Comparison of ENCODE assay signal across 7 cellular contexts in genomic region chr21:46076724-46077123, GRCh38. TPM values are rescaled to one million over a fixed set of nuclear protein-coding genes. Genes with fewer than 3 reads are reported as not detected.
DNase-seq lines count a peak whose midpoint lies in the region; ATAC-seq, FAIRE-seq and TF ChIP-seq lines count a peak whose summit lies in the region.
"Not testable (repeated sequence)": the region's sequence is repeated elsewhere in the genome, so short reads cannot be mapped to it uniquely, and the experiment has no call there.

No MANE protein-coding gene starts in this region.

- not testable (repeated sequence) for H3K36me3 Mint-ChIP-seq in activated CD4-positive, alpha-beta memory T cell treated with anti-CD3 and anti-CD28 coated beads for 36 hours; neural crest cell (ENCODE audit: low read depth)

- not testable (repeated sequence) for TF ChIP-seq POLR2A in K562 (conservative IDR thresholded peaks at IDR 0.05)

- not testable (repeated sequence) for H3K9ac ChIP-seq in K562 (ENCODE audit: insufficient read depth in 1 of 2, low read depth in 2 of 2, low read length in 2 of 2)

- not testable (repeated sequence) for H3K9me1 ChIP-seq in K562 (ENCODE audit: control insufficient read depth, insufficient read depth, low read length)

- TF ChIP-seq CTCF in HEK293 (tag by site-specific recombination; IDR thresholded peaks at IDR 0.05); WERI-Rb-1 (IDR thresholded peaks at IDR 0.05; ENCODE audit: low read depth, low read length); K562 (IDR thresholded peaks at IDR 0.05 in 2 of 3, conservative IDR thresholded peaks at IDR 0.05 in 1 of 3; ENCODE audit: insufficient read depth in 2 of 3, low read depth in 1 of 3, low read length in 3 of 3); neural crest cell (conservative IDR thresholded peaks at IDR 0.05); upper lobe of right lung (IDR thresholded peaks at IDR 0.05): not testable (repeated sequence)

- not testable (repeated sequence) for ATAC-seq in K562, left lobe of liver, upper lobe of right lung

- H3K27ac Mint-ChIP-seq in activated CD4-positive, alpha-beta memory T cell treated with anti-CD3 and anti-CD28 coated beads for 36 hours: not testable (repeated sequence)
- H3K27ac Mint-ChIP-seq in neural crest cell (ENCODE audit: unreplicated experiment): peak overlapping the region; percentile 78

- H3K4me1 Mint-ChIP-seq in activated CD4-positive, alpha-beta memory T cell treated with anti-CD3 and anti-CD28 coated beads for 36 hours (ENCODE audit: low read depth); neural crest cell: not testable (repeated sequence)

- WGBS in K562 (ENCODE audit: insufficient coverage, low coverage, missing lambda C conversion rate): under 1% methylated on average over 8 of the region's 8 CpGs

- H3K4me1 ChIP-seq in HEK293 (ENCODE audit: control insufficient read depth, insufficient read depth, low read length); upper lobe of right lung: not testable (repeated sequence)
- peaks cover 0 to 15% of the 10 kb centered on the region in 2 experiments; a peak in 1 of 5 replicates for H3K4me1 ChIP-seq in K562 (replicated peaks in 1 of 2; ENCODE audit: control insufficient read depth in 2 of 2, insufficient read depth in 2 of 2, low read length in 2 of 2)

- H3K27me3 Mint-ChIP-seq in activated CD4-positive, alpha-beta memory T cell treated with anti-CD3 and anti-CD28 coated beads for 36 hours; neural crest cell (ENCODE audit: low read depth): not testable (repeated sequence)

- FAIRE-seq in K562 (lab: Jason Lieb, UNC): not testable (repeated sequence)

- peak; percentile 1 for DNase-seq in WERI-Rb-1
- DNase-seq in activated CD4-positive, alpha-beta memory T cell treated with anti-CD3 and anti-CD28 coated beads for 36 hours: peak; percentile 2
- not testable (repeated sequence) for DNase-seq in K562 (ENCODE audit: extremely low read depth in 1 of 4, low spot score in 3 of 4); neural crest cell (ENCODE audit: low read depth, low spot score)
- peak; percentile 12 for DNase-seq in left lobe of liver (ENCODE audit: low spot score)
- peak; percentile 21 for DNase-seq in upper lobe of right lung

- in situ Hi-C loops in K562 (cut with MboI): not testable (repeated sequence)

- TF ChIP-seq RAD21 in K562 (CRISPR knock-in tag; conservative IDR thresholded peaks at IDR 0.05 in 1 of 2, IDR thresholded peaks at IDR 0.05 in 1 of 2): not testable (repeated sequence)

- not testable (repeated sequence) for H3K27me3 ChIP-seq in WERI-Rb-1 (ENCODE audit: insufficient read depth, low read depth, severe bottlenecking); upper lobe of right lung
- peaks cover 35 to 53% of the 10 kb centered on the region in 2 experiments; a peak in 4 of 5 replicates for H3K27me3 ChIP-seq in K562 (ENCODE audit: control insufficient read depth in 2 of 2, insufficient read depth in 2 of 2, low read length in 2 of 2)

- not testable (repeated sequence) for H3K9me3 Mint-ChIP-seq in activated CD4-positive, alpha-beta memory T cell treated with anti-CD3 and anti-CD28 coated beads for 36 hours; neural crest cell

- H3K9me3 ChIP-seq in HEK293 (ENCODE audit: control insufficient read depth, insufficient read depth, low read depth, low read length); WERI-Rb-1 (ENCODE audit: severe bottlenecking); K562 (replicated peaks; ENCODE audit: control insufficient read depth, insufficient read depth, low read depth, low read length); upper lobe of right lung: not testable (repeated sequence)

- not testable (repeated sequence) for H3K27ac ChIP-seq in HEK293 (ENCODE audit: extremely low read depth, low read depth, low read length); WERI-Rb-1; K562 (ENCODE audit: extremely low read depth, low read depth, low read length); upper lobe of right lung

- not testable (repeated sequence) for H3K4me3 ChIP-seq in HEK293 (ENCODE audit: low read depth, low read length); WERI-Rb-1 (ENCODE audit: low read depth, low read length); K562; upper lobe of right lung

- not testable (repeated sequence) for H3K36me3 ChIP-seq in HEK293 (ENCODE audit: control insufficient read depth in 2 of 2, insufficient read depth in 1 of 2, low read length in 2 of 2); WERI-Rb-1; K562 (ENCODE audit: control insufficient read depth, insufficient read depth, low read length); upper lobe of right lung

- H4K20me1 ChIP-seq in K562 (replicated peaks; ENCODE audit: control insufficient read depth, insufficient read depth, low read length): not testable (repeated sequence)

- not testable (repeated sequence) for H3K79me2 ChIP-seq in K562 (ENCODE audit: control insufficient read depth, insufficient read depth, low read length)

- intact Hi-C loops in activated CD4-positive, alpha-beta memory T cell treated with anti-CD3 and anti-CD28 coated beads for 36 hours (cut with micrococcal nuclease); K562 (cut with micrococcal nuclease); upper lobe of right lung (cut with DNase I): not testable (repeated sequence)

- H2AFZ ChIP-seq in K562 (ENCODE audit: low read depth, low read length): not testable (repeated sequence)

- POLR2A ChIA-PET in HEK293 (lab: Yijun Ruan, JAX); activated CD4-positive, alpha-beta memory T cell treated with anti-CD3 and anti-CD28 coated beads for 36 hours (lab: Charles Lee); K562 (lab: Yijun Ruan, JAX): not testable (repeated sequence)

- TF ChIP-seq EP300 in K562 (IDR thresholded peaks at IDR 0.05; ENCODE audit: low read length): not testable (repeated sequence)

- H3K4me3 Mint-ChIP-seq in activated CD4-positive, alpha-beta memory T cell treated with anti-CD3 and anti-CD28 coated beads for 36 hours; neural crest cell: not testable (repeated sequence)

- CTCF ChIA-PET in HEK293 (lab: Yijun Ruan, JAX); activated CD4-positive, alpha-beta memory T cell treated with anti-CD3 and anti-CD28 coated beads for 36 hours (lab: Charles Lee); K562 (lab: Yijun Ruan, JAX; ENCODE audit: low intra/inter-chr PET ratio): not testable (repeated sequence)

- not testable (repeated sequence) for H3K4me2 ChIP-seq in K562 (ENCODE audit: insufficient read depth, low read length)

- not testable (repeated sequence) for BruUV-seq in K562 (replicated peaks; lab: Mats Ljungman, UMichigan)

TF ChIP-seq in HEK293, 187 proteins besides CTCF, POLR2A, EP300 and RAD21:
- TF ChIP-seq ZNF146 (tag by site-specific recombination; IDR thresholded peaks at IDR 0.05): peak; percentile 97
TF ChIP-seq in HEK293: peak in this region for 1; not testable (repeated sequence) for 186.

TF ChIP-seq in K562, 482 proteins besides CTCF, POLR2A, EP300 and RAD21:
- TF ChIP-seq ZNF146 (CRISPR knock-in tag; IDR thresholded peaks at IDR 0.05; ENCODE audit: unreplicated experiment): peak; percentile 22

RNA-seq across cellular contexts. Expression of gene COL6A2, which starts 21.2 kb away (rescaled TPM):
- total RNA-seq in activated CD4-positive, alpha-beta memory T cell treated with anti-CD3 and anti-CD28 coated beads for 36 hours: 1 to 10 TPM; 4.3 to 4.8 TPM
- total RNA-seq in K562 (2011; cell fraction: chromatin; rRNA removed; ENCODE audit: low replicate concordance): 3.1 and 5.2 TPM in 2 replicates
- 4.2 and 5.5 TPM in 2 replicates for total RNA-seq in K562 (2011; cell fraction: nucleolus; rRNA removed)
- total RNA-seq in K562 (2011; cell fraction: nucleoplasm; rRNA removed): 1.4 and 2.1 TPM in 2 replicates
- total RNA-seq in K562 (2014; rRNA removed): 0.41 and 0.45 TPM in 2 replicates
- total RNA-seq in K562 (2014; rRNA removed; fragmentation: Illumina TruSeq; extraction: Trizol): not detected in 2 replicates
- total RNA-seq in K562 (2015; rRNA removed; fragmentation: Illumina TruSeq; extraction: Trizol): 0.07 and 0.11 TPM in 2 replicates
- 1.1 and 1.3 TPM in 2 replicates for total RNA-seq in K562 (2021)
- polyA plus RNA-seq in K562 (2011; rRNA removed): 0.18 and 0.41 TPM in 2 replicates
- polyA plus RNA-seq in K562 (2011; cell fraction: cytosol; rRNA removed): 0.12 and 0.30 TPM in 2 replicates
- polyA plus RNA-seq in K562 (2011; cell fraction: nucleus; rRNA removed): 0.83 and 1.8 TPM in 2 replicates
- polyA plus RNA-seq in K562 (2012): 0.35 and 8.2 TPM in 2 replicates
- polyA plus RNA-seq in K562 (2014; fragmentation: Illumina TruSeq; extraction: Trizol): 0.07 and 0.17 TPM in 2 replicates
- not detected for polyA plus RNA-seq in K562 (2014; fragmentation: Nextera tagmentation; extraction: Ambion mirVana)
- 0.29 and 0.47 TPM in 2 replicates for polyA plus RNA-seq in K562 (2014; rRNA removed)
- polyA minus RNA-seq in K562 (2011; rRNA and poly(A)+ RNA removed): 0.18 and 0.36 TPM in 2 replicates
- 0.64 and 1.4 TPM in 2 replicates for polyA minus RNA-seq in K562 (2011; cell fraction: cytosol; rRNA and poly(A)+ RNA removed)
- polyA minus RNA-seq in K562 (2011; cell fraction: nucleus; rRNA and poly(A)+ RNA removed): 0.67 and 1.2 TPM in 2 replicates
- total RNA-seq in left lobe of liver: 34.9 TPM
- total RNA-seq in neural crest cell: 17.8 and 18.5 TPM in 2 replicates
- 269 TPM for total RNA-seq in upper lobe of right lung
